1 cellular context compared by ENCODE assay signal in the genomic region with DNA sequence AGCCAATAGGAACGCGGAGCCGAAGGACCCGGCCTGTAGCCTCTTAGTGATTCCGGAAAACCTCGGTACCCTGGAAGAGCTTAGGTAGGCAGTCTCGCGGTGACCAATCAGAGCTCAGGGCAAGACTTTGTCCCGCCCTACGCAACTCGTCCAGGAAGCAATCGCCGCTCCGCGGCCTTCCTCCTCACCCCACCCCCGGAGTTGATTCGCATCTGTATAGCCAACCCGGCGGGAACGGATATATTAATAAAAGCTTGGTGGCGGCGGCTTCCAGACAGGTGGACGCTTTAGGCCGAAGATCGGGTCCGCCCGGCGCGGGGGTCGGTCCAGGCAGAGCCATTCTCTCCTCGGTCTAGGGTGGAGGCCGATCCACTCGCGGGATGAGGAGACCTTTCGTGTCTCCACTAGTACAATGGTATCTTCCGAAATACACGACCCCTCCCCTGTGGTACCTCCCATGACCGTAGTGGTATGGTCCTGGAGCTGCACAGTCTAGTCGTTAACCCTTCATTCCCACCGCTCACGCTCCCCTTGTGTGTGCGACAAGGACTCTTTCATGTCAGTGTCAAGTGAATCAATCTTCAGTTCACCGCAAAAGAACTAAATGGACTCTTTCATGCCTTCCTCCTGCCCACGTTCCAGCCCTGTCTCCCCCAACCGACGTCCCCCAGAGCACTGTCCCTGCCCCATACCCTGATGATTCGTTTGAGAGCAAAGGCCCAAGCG.
TF ChIP-seq lines count a peak whose summit lies in the region.

No MANE protein-coding gene starts in this region.

TF ChIP-seq in K562, 482 proteins besides CTCF, POLR2A, EP300 and RAD21 (continued from another document):
- TF ChIP-seq FOXP1 (CRISPR knock-in tag; IDR thresholded peaks at IDR 0.05) (no peak), TRIM24 (IDR thresholded peaks at IDR 0.05) (no peak), ZFPM2 (CRISPR knock-in tag; IDR thresholded peaks at IDR 0.05) (no peak), ZNF764 (CRISPR knock-in tag; IDR thresholded peaks at IDR 0.05; ENCODE audit: low read depth) (no peak), ZNF395 (CRISPR knock-in tag; IDR thresholded peaks at IDR 0.05) (no peak), ARID1B (IDR thresholded peaks at IDR 0.05) (peak; percentile 39), ZHX1 (conservative IDR thresholded peaks at IDR 0.05; ENCODE audit: low read length) (no peak), HLTF (IDR thresholded peaks at IDR 0.05) (no peak), TARDBP (IDR thresholded peaks at IDR 0.05) (no peak), ZBTB17 (CRISPR knock-in tag; IDR thresholded peaks at IDR 0.05) (no peak), GABPB2 (CRISPR knock-in tag; conservative IDR thresholded peaks at IDR 0.05) (no peak), RBFOX2 (IDR thresholded peaks at IDR 0.05; ENCODE audit: low read depth, low read length) (peak; percentile 87), JUND (IDR thresholded peaks at IDR 0.05; ENCODE audit: borderline replicate concordance, low read depth, low read length) (peak; percentile 87), JUND (tag; IDR thresholded peaks at IDR 0.05; ENCODE audit: borderline replicate concordance, low read depth, low read length) (no peak), GABPA (tag; conservative IDR thresholded peaks at IDR 0.05; ENCODE audit: low read depth) (peak; percentile 96), JUNB (CRISPR knock-in tag; conservative IDR thresholded peaks at IDR 0.05) (no peak), ETS2 (tag; IDR thresholded peaks at IDR 0.05; ENCODE audit: borderline replicate concordance, poor library complexity, severe bottlenecking) (no peak), ZNF707 (CRISPR knock-in tag; conservative IDR thresholded peaks at IDR 0.05) (no peak), MTA3 (IDR thresholded peaks at IDR 0.05; ENCODE audit: borderline replicate concordance) (peak; percentile 60; the same call in 1 of the 2 replicates), BDP1 (IDR thresholded peaks at IDR 0.05; ENCODE audit: insufficient read depth, insufficient read length) (no peak), NFRKB (IDR thresholded peaks at IDR 0.05; ENCODE audit: low read depth) (peak; percentile 44; the same call in 1 of the 2 replicates), MTA2 (IDR thresholded peaks at IDR 0.05; ENCODE audit: low read depth) (peak; percentile 40), BRD9 (IDR thresholded peaks at IDR 0.05; ENCODE audit: low read depth, partially characterized antibody) (no peak), TAF9B (IDR thresholded peaks at IDR 0.05; ENCODE audit: partially characterized antibody) (peak; percentile 64), EGR1 (conservative IDR thresholded peaks at IDR 0.05) (peak; percentile 65; the same call in 1 of the 2 replicates), BHLHE40 (IDR thresholded peaks at IDR 0.05; ENCODE audit: low read length) (peak; percentile 85), BACH1 (tag; IDR thresholded peaks at IDR 0.05) (no peak), ZNF24 (IDR thresholded peaks at IDR 0.05) (0 out of 2 replicates have a peak, but pooled peaks have one; percentile 3), ZNF324 (CRISPR knock-in tag; IDR thresholded peaks at IDR 0.05) (no peak), MCM7 (IDR thresholded peaks at IDR 0.05) (no peak), MAZ (CRISPR knock-in tag; conservative IDR thresholded peaks at IDR 0.05 in 1 of 2, IDR thresholded peaks at IDR 0.05 in 1 of 2) (peak; percentile 57 to 66; a peak in 3 of 4 replicates), RBM25 (IDR thresholded peaks at IDR 0.05; ENCODE audit: low read depth, low read length, severe bottlenecking) (peak; percentile 72), ZNF584 (CRISPR knock-in tag; IDR thresholded peaks at IDR 0.05; ENCODE audit: low read depth) (no peak)
- TF ChIP-seq, protein P1, sequence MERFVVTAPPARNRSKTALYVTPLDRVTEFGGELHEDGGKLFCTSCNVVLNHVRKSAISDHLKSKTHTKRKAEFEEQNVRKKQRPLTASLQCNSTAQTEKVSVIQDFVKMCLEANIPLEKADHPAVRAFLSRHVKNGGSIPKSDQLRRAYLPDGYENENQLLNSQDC (CRISPR knock-in tag; IDR thresholded peaks at IDR 0.05) = no peak
